In the genomic region with DNA sequence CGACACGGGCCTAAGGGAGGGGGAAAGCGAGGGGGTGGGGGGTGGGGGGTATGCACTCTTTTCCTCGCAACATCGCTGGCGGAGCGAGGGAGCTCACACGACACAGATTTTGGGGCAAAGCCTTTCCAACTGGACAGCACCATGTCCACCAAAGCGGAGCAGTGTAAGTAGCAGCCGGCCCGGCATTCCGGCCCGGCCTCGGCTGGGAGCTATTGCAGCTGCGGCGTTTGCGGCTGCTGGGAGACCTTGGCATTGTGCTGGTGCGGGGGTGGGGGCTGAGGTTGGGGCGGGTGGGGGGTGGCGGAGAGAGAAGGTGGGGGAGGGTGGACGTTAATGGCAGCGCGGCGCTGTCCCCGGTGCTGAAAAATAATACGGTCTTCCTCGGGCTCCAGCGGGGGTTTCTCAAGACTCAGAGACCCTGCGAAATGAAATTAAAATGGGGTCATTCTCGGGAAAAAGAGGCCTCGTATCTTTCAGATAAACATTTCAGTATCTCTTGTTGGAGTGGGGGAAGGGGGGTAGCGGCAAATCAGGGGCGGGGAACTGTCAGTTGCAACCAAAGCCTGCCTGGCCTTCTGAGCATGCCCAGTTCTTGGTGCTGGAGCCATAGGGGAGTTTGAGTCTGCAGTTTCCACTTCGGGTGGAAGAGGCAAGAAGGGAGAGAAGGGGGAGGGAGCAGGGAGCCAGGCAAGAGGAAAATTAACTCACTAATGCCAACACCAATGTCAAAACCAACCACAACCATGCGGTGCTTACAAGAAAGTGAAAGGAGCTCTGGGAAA, we compare ENCODE assay signal across 9 cellular contexts. TPM values are rescaled to one million over a fixed set of nuclear protein-coding genes. Genes with fewer than 3 reads are reported as not detected.
A peak's percentile ranks its signal among the peaks of the same experiment; 100 is the strongest.
DNase-seq lines count a peak whose midpoint lies in the region; ATAC-seq, FAIRE-seq and TF ChIP-seq lines count a peak whose summit lies in the region.
"Had no signal": no experiment of that assay in that cellular context is flagged by ENCODE, and none has a peak within 500 bp of the region (broad histone marks: within the 10 kb centered on the region; RNA-seq: fewer than 3 reads in every experiment).

TSS of gene UNC79 (plus strand) at position 51 of the 782 bp plus-strand sequence. CDS start at position 142, 91 bp downstream.

- peak within 1 kb of the TSS; percentile 68 for H3K9ac ChIP-seq in HUES64 (ENCODE audit: low read depth, low read length)

- peaks cover 4% of the 10 kb centered on the region; the same call in 1 of the 2 replicates for H3K4me1 ChIP-seq in HUES64 (ENCODE audit: insufficient read depth, low read length)
- H3K4me1 ChIP-seq in ascending aorta: no peaks in the 10 kb centered on the region

- no peaks in the 10 kb centered on the region for H3K36me3 Mint-ChIP-seq in progenitor cell of endocrine pancreas (ENCODE audit: insufficient read depth)

- H3K27ac ChIP-seq in HUES64 (ENCODE audit: low read depth, low read length) (peak within 1 kb of the TSS; percentile 73; the same call in 1 of the 2 replicates), ascending aorta (no peak within 1 kb of the TSS)

- peaks cover 55% of the 10 kb centered on the region for H3K27me3 Mint-ChIP-seq in progenitor cell of endocrine pancreas

- peak within 1 kb of the TSS; percentile 72 for H3K4me3 Mint-ChIP-seq in progenitor cell of endocrine pancreas (ENCODE audit: low read depth)
- H3K4me3 Mint-ChIP-seq: activated naive CD8-positive, alpha-beta T cell had no signal

- WGBS in HUES64: 1% methylated on average over 35 of the region's 35 CpGs

- H3K9me3 Mint-ChIP-seq in progenitor cell of endocrine pancreas (ENCODE audit: low read depth): peaks cover 6% of the 10 kb centered on the region

- FAIRE-seq in frontal cortex (lab: Jason Lieb, UNC): no peak

- H3K36me3 ChIP-seq in HUES64 (ENCODE audit: insufficient read depth, low read length) (no peaks in the 10 kb centered on the region), ascending aorta (no peaks in the 10 kb centered on the region)

- TF ChIP-seq CTCF in progenitor cell of endocrine pancreas (IDR thresholded peaks at IDR 0.05; ENCODE audit: unreplicated experiment) (no peak), ascending aorta (IDR thresholded peaks at IDR 0.05) (no peak)

- no peak within 1 kb of the TSS for H3K27ac Mint-ChIP-seq in progenitor cell of endocrine pancreas
- H3K27ac Mint-ChIP-seq: activated naive CD8-positive, alpha-beta T cell had no signal

- intact Hi-C loops in ascending aorta (cut with DNase I): no loop called here

- peaks cover 18% of the 10 kb centered on the region for H3K27me3 ChIP-seq in HUES64 (ENCODE audit: insufficient read depth, low read length)
- no peaks in the 10 kb centered on the region for H3K27me3 ChIP-seq in ascending aorta

- peak within 1 kb of the TSS; percentile 82 for H3K4me3 ChIP-seq in HUES64 (ENCODE audit: low read length)
- no peak within 1 kb of the TSS for H3K4me3 ChIP-seq in ascending aorta

- DNase-seq in NCI-H82 treated with DMSO at 0.1 percent for 48 hours (lab: John Stamatoyannopoulos, UW; ENCODE audit: unreplicated experiment) (peak; percentile 60), frontal cortex (ENCODE audit: low spot score in 2 of 2) (peak; percentile 27 to 42), progenitor cell of endocrine pancreas (ENCODE audit: low spot score, unreplicated experiment) (peak; percentile 54), ureter (ENCODE audit: low spot score) (no peak), ascending aorta (ENCODE audit: low spot score in 2 of 2) (no peak)
- DNase-seq in activated CD8-positive, alpha-beta memory T cell treated with anti-CD3 and anti-CD28 coated beads for 24 hours: no peak

- no peak for ATAC-seq in GM21447 (IDR thresholded peaks at IDR 0.05; ENCODE audit: unreplicated experiment)

- 0 out of 2 replicates have a peak, but pooled peaks cover 6% of the 10 kb centered on the region for H3K9me3 ChIP-seq in HUES64 (ENCODE audit: insufficient read depth, low read depth, low read length)
- peaks cover 1 to 10% of the 10 kb centered on the region in 2 donors for H3K9me3 ChIP-seq in ascending aorta

- peaks cover 6% of the 10 kb centered on the region for H3K4me1 Mint-ChIP-seq in progenitor cell of endocrine pancreas (ENCODE audit: low read depth)

RNA-seq across cellular contexts. Expression of gene UNC79, which starts in this region (rescaled TPM):
- 1.3 TPM for polyA plus RNA-seq in HUES64 (2013, experiment 1 of 2)
- polyA plus RNA-seq in HUES64 (2013, experiment 2 of 2): 1.5 TPM
- 43.6 TPM for total RNA-seq in frontal cortex
- 2.6 TPM in 2 replicates for total RNA-seq in progenitor cell of endocrine pancreas
- not detected for total RNA-seq in ureter
- total RNA-seq in ascending aorta: not detected

Comparison
In these comparisons a context has a peak if more than half of its experiments do, and no peak if none do; other contexts are left out.
1. RNA of gene UNC79 (total RNA-seq): 43.6 TPM in frontal cortex (single experiment); 2.6 TPM in progenitor cell of endocrine pancreas, not detected in ureter (single experiment) and not detected in ascending aorta (single experiment); every median in the first group is over 10 times any median in the second.
2. DNase-seq: peak in NCI-H82 treated with DMSO at 0.1 percent for 48 hours (single experiment), frontal cortex (2 of 2) and progenitor cell of endocrine pancreas (single experiment); none in ureter (single experiment), activated CD8-positive, alpha-beta memory T cell treated with anti-CD3 and anti-CD28 coated beads for 24 hours (single experiment) and ascending aorta (0 of 2).